Comparison of ENCODE assay signal across 10 cellular contexts in genomic region chr17:59756236-59756818, GRCh38. TPM values are rescaled to one million over a fixed set of nuclear protein-coding genes. Genes with fewer than 3 reads are reported as not detected.
DNase-seq lines count a peak whose midpoint lies in the region; ATAC-seq and TF ChIP-seq lines count a peak whose summit lies in the region.
"Had no signal": no experiment of that assay in that cellular context is flagged by ENCODE, and none has a peak within 500 bp of the region (broad histone marks: within the 10 kb centered on the region; RNA-seq: fewer than 3 reads in every experiment).

No MANE protein-coding gene starts in this region.

- H3K4me3 ChIP-seq in GM23338 (no peak overlapping the region), epithelial cell of proximal tubule (ENCODE audit: low read depth, low read length) (no peak overlapping the region), skin epidermis (no peak overlapping the region)
- H3K4me3 ChIP-seq: lung had no signal

- H3F3A ChIP-seq in GM23338 (replicated peaks; ENCODE audit: low read depth): no peaks in the 10 kb centered on the region

- no peaks in the 10 kb centered on the region for H4K20me1 ChIP-seq in GM23338 (replicated peaks; ENCODE audit: insufficient read depth)

- H3K79me2 ChIP-seq in GM23338 (replicated peaks; ENCODE audit: insufficient read depth): no peaks in the 10 kb centered on the region

- H3K4me1 ChIP-seq in GM23338 (ENCODE audit: insufficient read depth): no peaks in the 10 kb centered on the region

- no peaks in the 10 kb centered on the region for H3K27me3 ChIP-seq in GM23338 (ENCODE audit: insufficient read depth)

- H3K27me3 Mint-ChIP-seq in GM23338 (ENCODE audit: insufficient read depth, low read depth, poor library complexity): peaks cover 3% of the 10 kb centered on the region

- no peak overlapping the region for H2AFZ ChIP-seq in GM23338

- peaks cover 11% of the 10 kb centered on the region for H3K4me1 Mint-ChIP-seq in GM23338

- no peak for TF ChIP-seq CTCF in GM23338 (conservative IDR thresholded peaks at IDR 0.05; ENCODE audit: low read depth in 2 of 2)
- no peak for TF ChIP-seq CTCF in epithelial cell of proximal tubule (conservative IDR thresholded peaks at IDR 0.05; ENCODE audit: low read depth, low read length)

- peak overlapping the region; percentile 77 for H3K27ac Mint-ChIP-seq in GM23338

- DNase-seq in GM23338 (ENCODE audit: low spot score) (no peak), epithelial cell of proximal tubule (ENCODE audit: low read depth) (peak; percentile 78), NCI-H524 (lab: John Stamatoyannopoulos, UW) (no peak), mucosa of gallbladder (ENCODE audit: low spot score) (no peak), NCI-H1417 treated with DMSO at 0.1 percent for 48 hours (lab: John Stamatoyannopoulos, UW) (no peak)
- DNase-seq: NCI-H1048 had no signal

- peaks cover 22% of the 10 kb centered on the region for H3K36me3 Mint-ChIP-seq in GM23338 (ENCODE audit: low read depth)

- H3K9me3 Mint-ChIP-seq in GM23338: peaks cover 8% of the 10 kb centered on the region; the same call in 2 of the 3 replicates

- H3K4me3 Mint-ChIP-seq in GM23338: no peak overlapping the region

- no peak overlapping the region for H3K4me2 ChIP-seq in GM23338

- H3K36me3 ChIP-seq in GM23338 (ENCODE audit: insufficient read depth): no peaks in the 10 kb centered on the region

- H3K9me2 ChIP-seq in GM23338 (ENCODE audit: insufficient read depth): no peaks in the 10 kb centered on the region

- ATAC-seq in GM23338 (no peak), SK-N-SH treated with all-trans-retinoic acid at 6 μM for 48 hours (peak; percentile 34), HG03159 (IDR thresholded peaks at IDR 0.05; ENCODE audit: unreplicated experiment) (no peak)

- H3K27ac ChIP-seq in GM23338 (ENCODE audit: low read depth) (peak overlapping the region; percentile 75), skin epidermis (peak overlapping the region in 20 of 21 experiments; percentile 14 to 92 (median 78))

TF ChIP-seq in GM23338, 12 proteins besides CTCF, POLR2A, EP300 and RAD21:
- TF ChIP-seq JUNB (IDR thresholded peaks at IDR 0.05; ENCODE audit: unreplicated experiment) (no peak), STAT1 (IDR thresholded peaks at IDR 0.05; ENCODE audit: unreplicated experiment) (no peak)

TF ChIP-seq in SK-N-SH treated with all-trans-retinoic acid at 6 μM for 48 hours, 23 proteins besides CTCF, POLR2A, EP300 and RAD21 (continues in another document):
- TF ChIP-seq TCF4 (CRISPR knock-in tag; IDR thresholded peaks at IDR 0.05; ENCODE audit: borderline replicate concordance) (no peak), ZFP3 (CRISPR knock-in tag; IDR thresholded peaks at IDR 0.05) (peak; percentile 84), ZFP30 (CRISPR knock-in tag; IDR thresholded peaks at IDR 0.05) (no peak), GLIS3 (CRISPR knock-in tag; IDR thresholded peaks at IDR 0.05) (0 out of 2 replicates have a peak, but pooled peaks have one; percentile 67), ZC3H10 (CRISPR knock-in tag; IDR thresholded peaks at IDR 0.05) (peak; percentile 81), ZNF565 (CRISPR knock-in tag; conservative IDR thresholded peaks at IDR 0.05; ENCODE audit: low read depth) (no peak), RARB (CRISPR knock-in tag; IDR thresholded peaks at IDR 0.05) (0 out of 2 replicates have a peak, but pooled peaks have one; percentile 10), ZNF8 (CRISPR knock-in tag; IDR thresholded peaks at IDR 0.05) (no peak), PPARA (CRISPR knock-in tag; IDR thresholded peaks at IDR 0.05; ENCODE audit: borderline replicate concordance) (no peak), TOX (CRISPR knock-in tag; IDR thresholded peaks at IDR 0.05; ENCODE audit: borderline replicate concordance) (peak; percentile 34; the same call in 1 of the 2 replicates), ZNF70 (CRISPR knock-in tag; IDR thresholded peaks at IDR 0.05) (no peak), ISL1 (CRISPR knock-in tag; IDR thresholded peaks at IDR 0.05) (peak; percentile 92), POU6F1 (CRISPR knock-in tag; IDR thresholded peaks at IDR 0.05; ENCODE audit: borderline replicate concordance, low read depth) (peak; percentile 11; the same call in 1 of the 2 replicates), ESRRG (CRISPR knock-in tag; IDR thresholded peaks at IDR 0.05) (no peak), CSRNP3 (CRISPR knock-in tag; IDR thresholded peaks at IDR 0.05) (peak; percentile 61; the same call in 1 of the 2 replicates), ARNTL (CRISPR knock-in tag; IDR thresholded peaks at IDR 0.05; ENCODE audit: borderline replicate concordance, low read depth) (no peak), OSR1 (CRISPR knock-in tag; IDR thresholded peaks at IDR 0.05) (peak; percentile 83; the same call in 1 of the 2 replicates), SNAI2 (CRISPR knock-in tag; IDR thresholded peaks at IDR 0.05) (peak; percentile 76), PATZ1 (CRISPR knock-in tag; IDR thresholded peaks at IDR 0.05; ENCODE audit: borderline replicate concordance) (peak; percentile 90; the same call in 1 of the 2 replicates)
- TF ChIP-seq, protein P1, sequence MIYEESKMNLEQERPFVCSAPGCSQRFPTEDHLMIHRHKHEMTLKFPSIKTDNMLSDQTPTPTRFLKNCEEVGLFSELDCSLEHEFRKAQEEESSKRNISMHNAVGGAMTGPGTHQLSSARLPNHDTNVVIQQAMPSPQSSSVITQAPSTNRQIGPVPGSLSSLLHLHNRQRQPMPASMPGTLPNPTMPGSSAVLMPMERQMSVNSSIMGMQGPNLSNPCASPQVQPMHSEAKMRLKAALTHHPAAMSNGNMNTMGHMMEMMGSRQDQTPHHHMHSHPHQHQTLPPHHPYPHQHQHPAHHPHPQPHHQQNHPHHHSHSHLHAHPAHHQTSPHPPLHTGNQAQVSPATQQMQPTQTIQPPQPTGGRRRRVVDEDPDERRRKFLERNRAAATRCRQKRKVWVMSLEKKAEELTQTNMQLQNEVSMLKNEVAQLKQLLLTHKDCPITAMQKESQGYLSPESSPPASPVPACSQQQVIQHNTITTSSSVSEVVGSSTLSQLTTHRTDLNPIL (CRISPR knock-in tag; IDR thresholded peaks at IDR 0.05; ENCODE audit: low read depth): no peak; the same call in 1 of the 2 replicates

RNA-seq across cellular contexts. Expression of gene VMP1, which starts 48.9 kb away (rescaled TPM):
- total RNA-seq in GM23338 (2014; rRNA removed; shearing (Covaris generic)): 112 and 137 TPM in 2 replicates
- 63.1 and 70.1 TPM in 2 replicates for polyA plus RNA-seq in GM23338 (2016; fragmentation: Nextera tagmentation; extraction: Ambion mirVana)
- total RNA-seq in epithelial cell of proximal tubule (127 and 232 TPM in 2 replicates), mucosa of gallbladder (167 TPM)

RNA-seq across cellular contexts. Expression of gene PTRH2, which starts 49.1 kb away (rescaled TPM):
- 26.6 and 32.7 TPM in 2 replicates for total RNA-seq in GM23338 (2014; rRNA removed; shearing (Covaris generic))
- 70.7 and 85.2 TPM in 2 replicates for polyA plus RNA-seq in GM23338 (2016; fragmentation: Nextera tagmentation; extraction: Ambion mirVana)
- total RNA-seq in epithelial cell of proximal tubule (44.4 and 44.6 TPM in 2 replicates), mucosa of gallbladder (17.2 TPM)
